ENCODE assay signal across 1 cellular context in genomic region chr17:44091200-44091997, GRCh38.
TF ChIP-seq lines count a peak whose summit lies in the region.

No MANE protein-coding gene starts in this region.

TF ChIP-seq in H1, 55 proteins besides CTCF, POLR2A, EP300 and RAD21:
- TF ChIP-seq RNF2 (IDR thresholded peaks at IDR 0.05; ENCODE audit: borderline replicate concordance, low read depth, low read length, missing control alignments, poor library complexity, severe bottlenecking) (no peak), BRCA1 (IDR thresholded peaks at IDR 0.05; ENCODE audit: low read depth, low read length) (no peak), TEAD4 (IDR thresholded peaks at IDR 0.05; ENCODE audit: low read depth, low read length) (no peak), POU5F1 (IDR thresholded peaks at IDR 0.05; ENCODE audit: low read depth, low read length) (no peak), KDM1A (IDR thresholded peaks at IDR 0.05; ENCODE audit: borderline replicate concordance, low read length) (no peak), CHD2 (IDR thresholded peaks at IDR 0.05; ENCODE audit: low read length) (no peak), GABPA (IDR thresholded peaks at IDR 0.05; ENCODE audit: borderline replicate concordance, insufficient read depth, low read length) (no peak), MAFK (IDR thresholded peaks at IDR 0.05; ENCODE audit: low read depth, low read length) (no peak), SP1 (IDR thresholded peaks at IDR 0.05; ENCODE audit: low read depth, low read length) (no peak), YY1 (IDR thresholded peaks at IDR 0.05; ENCODE audit: low read depth, low read length) (no peak), CREB1 (IDR thresholded peaks at IDR 0.05) (no peak)
- TF ChIP-seq, protein P1, sequence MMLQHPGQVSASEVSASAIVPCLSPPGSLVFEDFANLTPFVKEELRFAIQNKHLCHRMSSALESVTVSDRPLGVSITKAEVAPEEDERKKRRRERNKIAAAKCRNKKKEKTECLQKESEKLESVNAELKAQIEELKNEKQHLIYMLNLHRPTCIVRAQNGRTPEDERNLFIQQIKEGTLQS (IDR thresholded peaks at IDR 0.05; ENCODE audit: insufficient read depth, low read depth, low read length) = no peak
